In genomic region chr2:10448208-10448645, GRCh38 we compare ENCODE assay signal across 1 cellular context.
A peak's percentile ranks its signal among the peaks of the same experiment; 100 is the strongest.
TF ChIP-seq lines count a peak whose summit lies in the region.

ODC1 (minus strand) TSS chr2:10448327; CDS start chr2:10445032, 3,295 bp downstream.

TF ChIP-seq in K562, 482 proteins besides CTCF, POLR2A, EP300 and RAD21 (continued from another document and continues in another):
- no peak for TF ChIP-seq RREB1 (CRISPR knock-in tag; IDR thresholded peaks at IDR 0.05)
- no peak for TF ChIP-seq HOXB6 (CRISPR knock-in tag; IDR thresholded peaks at IDR 0.05; ENCODE audit: borderline replicate concordance)
- TF ChIP-seq SOX6 (IDR thresholded peaks at IDR 0.05), result no peak
- no peak for TF ChIP-seq XRCC4 (IDR thresholded peaks at IDR 0.05; ENCODE audit: extremely low read depth, insufficient read depth, insufficient read length)
- no peak for TF ChIP-seq THRA (IDR thresholded peaks at IDR 0.05)
- TF ChIP-seq TGIF2 (CRISPR knock-in tag; IDR thresholded peaks at IDR 0.05), result no peak
- TF ChIP-seq HMGN3 (IDR thresholded peaks at IDR 0.05; ENCODE audit: borderline replicate concordance, extremely low read depth, insufficient read length, low read depth, low read length), result peak; percentile 8
- TF ChIP-seq ZEB2 (IDR thresholded peaks at IDR 0.05), result no peak
- no peak for TF ChIP-seq CREB5 (CRISPR knock-in tag; IDR thresholded peaks at IDR 0.05)
- TF ChIP-seq RBM17 (IDR thresholded peaks at IDR 0.05; ENCODE audit: borderline replicate concordance, low read depth, low read length), result no peak
- TF ChIP-seq FIP1L1 (IDR thresholded peaks at IDR 0.05; ENCODE audit: low read depth, low read length, poor library complexity, severe bottlenecking), result no peak
- no peak for TF ChIP-seq KDM2B (CRISPR knock-in tag; IDR thresholded peaks at IDR 0.05)
- TF ChIP-seq L3MBTL2 (IDR thresholded peaks at IDR 0.05), result no peak
- no peak for TF ChIP-seq SIRT6 (IDR thresholded peaks at IDR 0.05; ENCODE audit: low read depth, low read length)
- no peak for TF ChIP-seq USF1 (CRISPR knock-in tag; IDR thresholded peaks at IDR 0.05)
- peak; percentile 78 for TF ChIP-seq CCNT2 (IDR thresholded peaks at IDR 0.05; ENCODE audit: borderline replicate concordance, extremely low read depth, insufficient read length, low read depth, low read length)
- no peak for TF ChIP-seq GATA2 (CRISPR knock-in tag; IDR thresholded peaks at IDR 0.05)
- no peak for TF ChIP-seq REST (CRISPR knock-in tag; IDR thresholded peaks at IDR 0.05; ENCODE audit: low read depth)
- TF ChIP-seq TOE1 (IDR thresholded peaks at IDR 0.05; ENCODE audit: borderline replicate concordance), result no peak
- no peak for TF ChIP-seq TOE1 (CRISPR knock-in tag; IDR thresholded peaks at IDR 0.05; ENCODE audit: borderline replicate concordance, low read depth)
- no peak for TF ChIP-seq FOXA1 (IDR thresholded peaks at IDR 0.05; ENCODE audit: borderline replicate concordance)
- TF ChIP-seq FUS (optimal IDR thresholded peaks at IDR 0.05; ENCODE audit: low read depth, low read length), result no peak
- no peak for TF ChIP-seq CHD7 (IDR thresholded peaks at IDR 0.05; ENCODE audit: low read depth, low read length)
- TF ChIP-seq HDAC8 (tag; IDR thresholded peaks at IDR 0.05), result no peak
- TF ChIP-seq E2F3 (CRISPR knock-in tag; IDR thresholded peaks at IDR 0.05), result 0 out of 2 replicates have a peak, but pooled peaks have one; percentile 0
- no peak for TF ChIP-seq SUPT5H (IDR thresholded peaks at IDR 0.05)
- no peak for TF ChIP-seq CLOCK (CRISPR knock-in tag; IDR thresholded peaks at IDR 0.05; ENCODE audit: borderline replicate concordance)
